8 cellular contexts compared by ENCODE assay signal in genomic region chr19:52297601-52298358, GRCh38. TPM values are rescaled to one million over a fixed set of nuclear protein-coding genes. Genes with fewer than 3 reads are reported as not detected.
DNase-seq lines count a peak whose midpoint lies in the region; ATAC-seq and TF ChIP-seq lines count a peak whose summit lies in the region.

No MANE protein-coding gene starts in this region.

- H3K4me1 ChIP-seq in psoas muscle, result peaks cover 8% of the 10 kb centered on the region

- intact Hi-C loops in psoas muscle (cut with DNase I), result loop anchor here in 1 of 2 donors (2.0 to 5.0 kb wide), 2 partner anchors 29 to 1170 kb away; partner anchors contain the start of genes ZNF766 and ZNF813

- ATAC-seq in GM21723 (IDR thresholded peaks at IDR 0.05; ENCODE audit: unreplicated experiment), result peak; percentile 22
- ATAC-seq in psoas muscle, result no peak
- no peak for ATAC-seq in GM19351 (IDR thresholded peaks at IDR 0.05; ENCODE audit: unreplicated experiment)

- peak overlapping the region; percentile 98 for H3K9ac ChIP-seq in SU-DHL-6 (ENCODE audit: low read length)

- in situ Hi-C loops in GM13976 (cut with MboI; ENCODE audit: low sequenced_read_pairs, unreplicated experiment), result no loop called here

- DNase-seq in fibroblast of villous mesenchyme (ENCODE audit: low read depth), result peak; percentile 11
- DNase-seq in psoas muscle, result no peak
- no peak for DNase-seq in GM13976 (ENCODE audit: low spot score)
- DNase-seq in amniotic stem cell (lab: John Stamatoyannopoulos, UW), result no peak

- H3K4me3 ChIP-seq in SU-DHL-6 (ENCODE audit: insufficient read depth, low read length, poor library complexity, severe bottlenecking) (peak overlapping the region; percentile 98), fibroblast of villous mesenchyme (ENCODE audit: low read depth, low read length) (peak overlapping the region; percentile 91), psoas muscle (peak overlapping the region; percentile 68)

- peaks cover 38% of the 10 kb centered on the region for H3K36me3 ChIP-seq in SU-DHL-6 (ENCODE audit: low read length)
- H3K36me3 ChIP-seq in psoas muscle (ENCODE audit: insufficient read depth in 1 of 2, low read depth in 1 of 2), result peaks cover 11 to 42% of the 10 kb centered on the region in 2 donors

- H3K9me2 ChIP-seq in SU-DHL-6 (replicated peaks; ENCODE audit: insufficient read depth, low read length), result no peaks in the 10 kb centered on the region

- H3K9me3 ChIP-seq in SU-DHL-6 (ENCODE audit: insufficient read depth, low read length) (peaks cover 26% of the 10 kb centered on the region; the same call in 1 of the 2 replicates), psoas muscle (peaks cover 11% of the 10 kb centered on the region)

- H3K79me2 ChIP-seq in SU-DHL-6 (ENCODE audit: insufficient read depth, low read length), result peaks cover 32% of the 10 kb centered on the region

- WGBS in psoas muscle, 3 donors, result 11 to 12% (median 11%) methylated on average over 18 of the region's 18 CpGs

- 0 out of 2 replicates have a peak, but pooled peaks cover 2% of the 10 kb centered on the region for H4K20me1 ChIP-seq in SU-DHL-6 (ENCODE audit: low read depth, low read length)

- H3F3A ChIP-seq in SU-DHL-6 (ENCODE audit: insufficient read depth), result no peaks in the 10 kb centered on the region

- H3K27ac ChIP-seq in C4-2B, result peak overlapping the region; percentile 88
- peak overlapping the region; percentile 74 for H3K27ac ChIP-seq in SU-DHL-6 (ENCODE audit: low read depth, low read length)
- H3K27ac ChIP-seq in psoas muscle, result peak overlapping the region; percentile 82

- H3K27me3 ChIP-seq in SU-DHL-6 (ENCODE audit: low read length), result no peaks in the 10 kb centered on the region
- no peaks in the 10 kb centered on the region for H3K27me3 ChIP-seq in psoas muscle (ENCODE audit: insufficient read depth in 3 of 3, low read length in 2 of 3)

- H2AFZ ChIP-seq in SU-DHL-6 (ENCODE audit: low read depth, low read length, severe bottlenecking), result peak overlapping the region; percentile 90

- no peak for TF ChIP-seq CTCF in C4-2B (conservative IDR thresholded peaks at IDR 0.05)
- no peak for TF ChIP-seq CTCF in SU-DHL-6 (IDR thresholded peaks at IDR 0.05; ENCODE audit: insufficient read depth, low read length, poor library complexity, severe bottlenecking)
- TF ChIP-seq CTCF in fibroblast of villous mesenchyme (IDR thresholded peaks at IDR 0.05; ENCODE audit: insufficient read depth, low read depth, low read length), result no peak
- no peak for TF ChIP-seq CTCF in psoas muscle (IDR thresholded peaks at IDR 0.05)
- TF ChIP-seq CTCF in GM13976 (IDR thresholded peaks at IDR 0.05; ENCODE audit: borderline replicate concordance, control extremely low read depth, extremely low read depth, insufficient read depth, missing control alignments), result no peak

- peak overlapping the region; percentile 80 for H3K4me2 ChIP-seq in SU-DHL-6 (ENCODE audit: low read depth, low read length, poor library complexity, severe bottlenecking)

RNA-seq across cellular contexts. Expression of gene ZNF480, which starts 0.8 kb away (rescaled TPM):
- 6.4 and 8.2 TPM in 2 replicates for total RNA-seq in fibroblast of villous mesenchyme
- 10 to 100 TPM in 1 of 4 donors, 1 to 10 TPM in 3; 6.2 to 10.5 (median 7.0) TPM for total RNA-seq in psoas muscle
- polyA plus RNA-seq in psoas muscle, result 1 to 10 TPM; 4.6 to 7.0 (median 5.3) TPM

RNA-seq across cellular contexts. Expression of gene ZNF766, which starts 28.4 kb away (rescaled TPM):
- 6.4 and 12.1 TPM in 2 replicates for total RNA-seq in fibroblast of villous mesenchyme
- total RNA-seq in psoas muscle, result 10 to 100 TPM in 2 of 4 donors, 1 to 10 TPM in 2; 6.3 to 10.4 (median 8.8) TPM
- polyA plus RNA-seq in psoas muscle, result 10 to 100 TPM in 1 of 3 donors, 1 to 10 TPM in 2; 3.6 to 10.7 (median 3.8) TPM

RNA-seq across cellular contexts. Expression of gene ZNF610, which starts 38.3 kb away (rescaled TPM):
- total RNA-seq in fibroblast of villous mesenchyme (0.97 and 2.2 TPM in 2 replicates), psoas muscle (1 to 10 TPM in 2 of 4 donors, under 1 TPM in 2; 0.06 to 3.7 (median 1.1) TPM)
- under 1 TPM; 0.10 to 0.62 (median 0.47) TPM for polyA plus RNA-seq in psoas muscle
